Comparison of ENCODE assay signal across 7 cellular contexts in the genomic region with DNA sequence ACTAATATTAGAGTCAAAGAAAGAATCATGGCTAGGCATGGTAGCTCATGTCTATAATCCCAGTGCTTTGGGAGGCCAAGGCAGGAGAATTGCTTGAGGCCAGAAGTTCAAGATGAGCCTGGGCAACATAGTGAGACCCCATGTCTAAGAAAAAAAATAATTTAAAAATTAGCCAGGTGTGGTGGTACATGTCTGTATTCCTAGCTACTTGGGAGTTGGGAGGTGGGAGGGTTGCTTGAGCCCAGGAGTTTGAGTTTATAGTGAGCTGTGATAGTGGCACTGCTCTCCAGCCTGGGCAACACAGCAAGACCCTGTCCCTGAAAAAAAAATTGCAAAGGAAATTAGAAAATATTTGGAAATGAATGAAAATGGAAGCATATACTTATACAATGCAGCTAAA.
"Had no signal": no experiment of that assay in that cellular context is flagged by ENCODE, and none has a peak within 500 bp of the region (broad histone marks: within the 10 kb centered on the region; RNA-seq: fewer than 3 reads in every experiment).

No MANE protein-coding gene starts in this region.

- H3K4me3 Mint-ChIP-seq: GM23338, IgD-negative memory B cell had no signal

- H3K27me3 Mint-ChIP-seq: IgD-negative memory B cell had no signal

- DNase-seq: H7, KBM-7 had no signal

- H3K9me3 ChIP-seq: HAP-1 had no signal

- H3K27ac Mint-ChIP-seq: GM23338, IgD-negative memory B cell had no signal

- FAIRE-seq: HTR-8/SVneo had no signal

- ATAC-seq: GM23338, HCT116 had no signal

- H3K36me3 Mint-ChIP-seq: IgD-negative memory B cell had no signal

- H2AFZ ChIP-seq: GM23338 had no signal

- H3K4me2 ChIP-seq: GM23338 had no signal

- H3K4me1 ChIP-seq: HAP-1 had no signal

- H3K4me3 ChIP-seq: GM23338, HAP-1 had no signal

- H3K36me3 ChIP-seq: HAP-1 had no signal

- H3K9me3 Mint-ChIP-seq: GM23338 had no signal
